ENCODE assay signal across 18 cellular contexts in the genomic region with DNA sequence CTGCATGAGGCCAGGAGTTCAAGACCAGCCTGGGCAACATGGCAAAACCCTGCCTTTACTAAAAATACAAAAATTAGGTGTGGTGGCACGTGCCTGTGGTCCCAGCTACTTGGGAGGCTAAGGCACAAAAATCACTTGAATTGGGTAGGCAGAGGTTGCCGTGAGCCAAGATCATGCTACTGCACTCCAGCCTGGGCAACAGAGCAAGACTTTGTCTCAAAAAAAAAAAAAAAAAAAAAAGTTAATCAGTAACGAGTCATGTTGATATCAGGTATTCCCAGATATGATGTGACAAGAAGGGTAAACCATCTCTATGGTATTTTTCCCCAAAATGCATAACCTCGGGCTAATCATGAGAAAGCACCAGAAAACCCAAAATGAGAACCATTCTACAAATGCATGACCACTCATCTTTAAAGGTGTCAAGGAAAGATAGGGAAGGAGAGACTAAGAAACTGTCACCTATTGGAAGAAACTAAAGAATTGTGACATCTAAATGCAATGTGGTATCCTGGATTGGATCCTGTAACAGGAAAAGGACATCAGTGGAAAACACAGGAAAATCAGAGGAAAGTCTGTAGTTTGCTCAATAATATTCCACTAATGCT.
DNase-seq lines count a peak whose midpoint lies in the region; ATAC-seq and TF ChIP-seq lines count a peak whose summit lies in the region.
"Had no signal": no experiment of that assay in that cellular context is flagged by ENCODE, and none has a peak within 500 bp of the region (broad histone marks: within the 10 kb centered on the region; RNA-seq: fewer than 3 reads in every experiment).

No MANE protein-coding gene starts in this region.

- H3K4me1 Mint-ChIP-seq in chondrocyte (ENCODE audit: low read depth) (peaks cover 62% of the 10 kb centered on the region), neural crest cell (peaks cover 27% of the 10 kb centered on the region)

- no peaks in the 10 kb centered on the region for H3K9me3 Mint-ChIP-seq in chondrocyte (ENCODE audit: low read depth)
- no peaks in the 10 kb centered on the region for H3K9me3 Mint-ChIP-seq in neural crest cell

- H3K9ac ChIP-seq in stomach smooth muscle (ENCODE audit: low read length in 2 of 2) = no peak overlapping the region
- H3K9ac ChIP-seq in mesendoderm (ENCODE audit: low read length) = no peak overlapping the region
- H3K9ac ChIP-seq: SK-N-SH had no signal

- DNase-seq in OCI-M1 (lab: John Stamatoyannopoulos, UW) (peak; percentile 19), chondrocyte (ENCODE audit: low spot score) (no peak), neural crest cell (ENCODE audit: low read depth, low spot score) (no peak), NCI-H226 (no peak), mesendoderm (no peak), NOMO-1 treated with DMSO at 0.1 percent for 48 hours (lab: John Stamatoyannopoulos, UW; ENCODE audit: unreplicated experiment) (no peak)
- DNase-seq: Caco-2, EL, MV-4-11, NCI-H1417 treated with DMSO at 0.1 percent for 48 hours, NCI-H1930, NCI-H2171 treated with DMSO at 0.1 percent for 48 hours, NCI-H774, SK-N-SH had no signal

- H3K36me3 ChIP-seq in stomach smooth muscle (ENCODE audit: control insufficient read depth in 2 of 2, insufficient read depth in 2 of 2, low read length in 2 of 2) (no peaks in the 10 kb centered on the region), mesendoderm (ENCODE audit: control insufficient read depth, insufficient read depth, low read length) (no peaks in the 10 kb centered on the region)

- H2AK5ac ChIP-seq in mesendoderm (ENCODE audit: low read length) = no peak overlapping the region

- H3K4me1 ChIP-seq in stomach smooth muscle (ENCODE audit: control insufficient read depth, insufficient read depth, low read length) = peaks cover 26% of the 10 kb centered on the region
- H3K4me1 ChIP-seq in mesendoderm (ENCODE audit: control insufficient read depth, low read depth, low read length) = peaks cover 2% of the 10 kb centered on the region

- H3K23ac ChIP-seq in mesendoderm (ENCODE audit: low read length) = no peak overlapping the region

- no CpG with 5 or more reads among the region's 4 CpGs for WGBS in mesendoderm (ENCODE audit: extremely low coverage, insufficient coverage, low lambda C conversion rate)

- H3K27ac ChIP-seq in stomach smooth muscle (ENCODE audit: low read length) (peak overlapping the region; percentile 25), mesendoderm (ENCODE audit: low read depth, low read length) (no peak overlapping the region)
- H3K27ac ChIP-seq: HL-60 had no signal

- H3K79me1 ChIP-seq in mesendoderm (ENCODE audit: low read length) = peaks cover 5% of the 10 kb centered on the region

- H3K4me2 ChIP-seq in mesendoderm (ENCODE audit: low read length) = no peak overlapping the region
- H3K4me2 ChIP-seq: SK-N-SH had no signal

- H2BK120ac ChIP-seq in mesendoderm (ENCODE audit: low read depth, low read length) = no peak overlapping the region

- H3K27me3 Mint-ChIP-seq in chondrocyte (ENCODE audit: low read depth) (no peaks in the 10 kb centered on the region), neural crest cell (ENCODE audit: low read depth) (no peaks in the 10 kb centered on the region)

- H4K8ac ChIP-seq in mesendoderm (ENCODE audit: low read depth, low read length) = no peak overlapping the region

- H3K9me3 ChIP-seq in stomach smooth muscle (ENCODE audit: control insufficient read depth in 2 of 2, low read length in 2 of 2) = no peaks in the 10 kb centered on the region
- H3K9me3 ChIP-seq: Caco-2, HAP-1, SK-N-SH had no signal

- no peak for ATAC-seq in GM18909 (IDR thresholded peaks at IDR 0.05; ENCODE audit: poor library complexity, unreplicated experiment)

- H3K56ac ChIP-seq in mesendoderm (ENCODE audit: low read length) = no peak overlapping the region

- no peak overlapping the region for H2BK5ac ChIP-seq in mesendoderm (ENCODE audit: low read length)

- no peak overlapping the region for H3K4ac ChIP-seq in mesendoderm (ENCODE audit: low read depth, low read length)

- no peak overlapping the region for H4K5ac ChIP-seq in mesendoderm (ENCODE audit: low read length)

- H3K4me3 ChIP-seq in stomach smooth muscle (ENCODE audit: low read length in 2 of 2) = no peak overlapping the region
- no peak overlapping the region for H3K4me3 ChIP-seq in mesendoderm (ENCODE audit: low read length)
- H3K4me3 ChIP-seq: HAP-1 had no signal

- H3K4me3 Mint-ChIP-seq in chondrocyte (ENCODE audit: unreplicated experiment) (no peak overlapping the region), neural crest cell (peak overlapping the region; percentile 25)

- peak overlapping the region; percentile 34 for H3K27ac Mint-ChIP-seq in chondrocyte (ENCODE audit: unreplicated experiment)
- no peak overlapping the region for H3K27ac Mint-ChIP-seq in neural crest cell (ENCODE audit: unreplicated experiment)

- no peak overlapping the region for H3K18ac ChIP-seq in mesendoderm (ENCODE audit: low read length)

- H3K36me3 Mint-ChIP-seq in chondrocyte (ENCODE audit: low read depth) (peaks cover 6% of the 10 kb centered on the region), neural crest cell (ENCODE audit: low read depth) (peaks cover 2% of the 10 kb centered on the region)

- H2BK15ac ChIP-seq in mesendoderm (replicated peaks; ENCODE audit: low read depth) = no peak overlapping the region

- TF ChIP-seq CTCF in chondrocyte (IDR thresholded peaks at IDR 0.05) (no peak), neural crest cell (conservative IDR thresholded peaks at IDR 0.05) (no peak)

- peaks cover 78% of the 10 kb centered on the region for H3K79me2 ChIP-seq in mesendoderm (ENCODE audit: control insufficient read depth, insufficient read depth, low read length)

- H3K27me3 ChIP-seq in stomach smooth muscle (ENCODE audit: control insufficient read depth in 1 of 2, insufficient read depth in 2 of 2, low read length in 2 of 2) = no peaks in the 10 kb centered on the region
- H3K27me3 ChIP-seq in mesendoderm (ENCODE audit: insufficient read depth, low read length, poor library complexity) = no peaks in the 10 kb centered on the region
